In genomic region chr11:71449596-71449995, GRCh38 we compare ENCODE assay signal across 9 cellular contexts. TPM values are rescaled to one million over a fixed set of nuclear protein-coding genes. Genes with fewer than 3 reads are reported as not detected.
A peak's percentile ranks its signal among the peaks of the same experiment; 100 is the strongest.
DNase-seq lines count a peak whose midpoint lies in the region; ATAC-seq, FAIRE-seq and TF ChIP-seq lines count a peak whose summit lies in the region.
"Had no signal": no experiment of that assay in that cellular context is flagged by ENCODE, and none has a peak within 500 bp of the region (broad histone marks: within the 10 kb centered on the region; RNA-seq: fewer than 3 reads in every experiment).

No MANE protein-coding gene starts in this region.

- CTCF ChIA-PET in activated naive CD4-positive, alpha-beta T cell treated with anti-CD3 and anti-CD28 coated beads, Interleukin-2, amount 10 ng/mL, durations not matched to agents 7 days and 5 days (lab: Charles Lee), result no interaction called here
- CTCF ChIA-PET in HepG2 (lab: Yijun Ruan, JAX; ENCODE audit: low intra/inter-chr PET ratio, low total read pairs), result no interaction called here

- H3K36me3 ChIP-seq in adrenal gland (replicated peaks in 1 of 2) (no peaks in the 10 kb centered on the region), HepG2 (replicated peaks in 1 of 2; ENCODE audit: control insufficient read depth in 1 of 2, insufficient read depth in 2 of 2, low read length in 2 of 2) (peaks cover 0 to 22% of the 10 kb centered on the region in 2 experiments; a peak in 4 of 5 replicates), tibial artery (peaks cover 0 to 5% (median 5%) of the 10 kb centered on the region in 3 donors)

- H3K27me3 ChIP-seq in adrenal gland (no peaks in the 10 kb centered on the region), HepG2 (ENCODE audit: control insufficient read depth in 1 of 2, insufficient read depth in 2 of 2, low read length in 2 of 2) (no peaks in the 10 kb centered on the region), tibial artery (no peaks in the 10 kb centered on the region)

- POLR2A ChIA-PET in HepG2 (lab: Yijun Ruan, JAX), result no interaction called here

- DNase-seq in activated naive CD4-positive, alpha-beta T cell treated with anti-CD3 and anti-CD28 coated beads, Interleukin-2, amount 10 ng/mL, durations not matched to agents 7 days and 5 days, result no peak
- no peak for DNase-seq in activated naive CD4-positive, alpha-beta T cell treated with Interleukin-2 at 50 U/mL for 16 hours
- DNase-seq in adrenal gland (peak in 1 of 7 donors; percentile 5), HepG2 (ENCODE audit: low spot score) (no peak), tibial artery (peak; percentile 15 to 16)
- no peak for DNase-seq in stimulated activated naive CD4-positive, alpha-beta T cell (lab: John Stamatoyannopoulos, UW)
- no peak for DNase-seq in activated CD4-positive, alpha-beta T cell treated with anti-CD3 and anti-CD28 coated beads, Interleukin-2, amount 50 U/mL, for 4 hours

- no peaks in the 10 kb centered on the region for H3K9me3 ChIP-seq in adrenal gland (replicated peaks in 1 of 3)
- H3K9me3 ChIP-seq in HepG2 (ENCODE audit: low read length), result no peaks in the 10 kb centered on the region
- H3K9me3 ChIP-seq in tibial artery, result no peaks in the 10 kb centered on the region
- H3K9me3 ChIP-seq: mucosa of descending colon had no signal

- H3K4me1 ChIP-seq in adrenal gland (replicated peaks in 1 of 2), result peaks cover 33 to 56% of the 10 kb centered on the region in 2 donors
- peaks cover 68% of the 10 kb centered on the region for H3K4me1 ChIP-seq in HepG2 (ENCODE audit: insufficient read depth, low read length)
- peaks cover 0 to 44% (median 32%) of the 10 kb centered on the region in 4 donors for H3K4me1 ChIP-seq in tibial artery

- H3K27me3 Mint-ChIP-seq in activated naive CD4-positive, alpha-beta T cell treated with anti-CD3 and anti-CD28 coated beads, Interleukin-2, amount 10 ng/mL, durations not matched to agents 7 days and 5 days, result no peaks in the 10 kb centered on the region

- TF ChIP-seq EP300 in HepG2 (IDR thresholded peaks at IDR 0.05; ENCODE audit: low read depth in 2 of 2, low read length in 2 of 2) (no peak), HepG2 (CRISPR knock-in tag; IDR thresholded peaks at IDR 0.05; ENCODE audit: borderline replicate concordance) (no peak)

- ATAC-seq in HepG2, result no peak
- no peak for ATAC-seq in HG02981 (IDR thresholded peaks at IDR 0.05; ENCODE audit: unreplicated experiment)
- ATAC-seq: mucosa of descending colon had no signal

- H4K20me1 ChIP-seq in HepG2 (ENCODE audit: insufficient read depth, low read length), result peaks cover 18% of the 10 kb centered on the region

- no peak overlapping the region for H2AFZ ChIP-seq in HepG2 (ENCODE audit: low read length)

- in situ Hi-C loops in HepG2 (cut with HindIII; ENCODE audit: extremely low pct_ligation_motif_present, low pct_unique_long_range_greater_than_20kb), result no loop called here

- TF ChIP-seq RAD21 in HepG2 (CRISPR knock-in tag; IDR thresholded peaks at IDR 0.05), result no peak

- peaks cover 66% of the 10 kb centered on the region for H3K4me1 Mint-ChIP-seq in activated naive CD4-positive, alpha-beta T cell treated with anti-CD3 and anti-CD28 coated beads, Interleukin-2, amount 10 ng/mL, durations not matched to agents 7 days and 5 days

- intact Hi-C loops in adrenal gland (cut with DNase I), result no loop called here
- intact Hi-C loops in HepG2 (cut with micrococcal nuclease; ENCODE audit: unreplicated experiment), result no loop called here
- intact Hi-C loops in tibial artery (cut with DNase I; ENCODE audit: low total_unique reads), result no loop called here

- no peak for TF ChIP-seq POLR2A in adrenal gland (IDR thresholded peaks at IDR 0.05)
- no peak for TF ChIP-seq POLR2A in HepG2 (IDR thresholded peaks at IDR 0.05; ENCODE audit: insufficient read depth in 1 of 2, low read depth in 2 of 2, low read length in 2 of 2)

- peaks cover 61% of the 10 kb centered on the region for H3K79me2 ChIP-seq in HepG2 (ENCODE audit: insufficient read depth, low read length)

- TF ChIP-seq CTCF in adrenal gland (IDR thresholded peaks at IDR 0.05) (no peak), HepG2 (CRISPR knock-in tag; IDR thresholded peaks at IDR 0.05) (no peak), tibial artery (IDR thresholded peaks at IDR 0.05) (no peak)

- peak overlapping the region in 1 of 4 donors; percentile 77 for H3K4me3 ChIP-seq in adrenal gland
- peak overlapping the region; percentile 76 to 93 (median 80) for H3K4me3 ChIP-seq in HepG2 (replicated peaks in 1 of 3; ENCODE audit: insufficient read depth in 1 of 3, low read depth in 2 of 3, low read length in 3 of 3)
- peak overlapping the region; percentile 59 to 65 for H3K4me3 ChIP-seq in tibial artery

- 25 to 42% (median 37%) methylated on average over 5 to 6 of the region's 6 CpGs for WGBS in adrenal gland, 4 donors
- 28% methylated on average over 6 of the region's 6 CpGs for WGBS in HepG2 (ENCODE audit: low lambda C conversion rate)

- peak overlapping the region; percentile 78 for H3K9ac ChIP-seq in HepG2 (ENCODE audit: insufficient read depth, low read depth, low read length)

- H3K9me3 Mint-ChIP-seq in activated naive CD4-positive, alpha-beta T cell treated with anti-CD3 and anti-CD28 coated beads, Interleukin-2, amount 10 ng/mL, durations not matched to agents 7 days and 5 days, result peaks cover 13% of the 10 kb centered on the region

- peak overlapping the region in 4 of 5 donors; percentile 61 to 95 (median 84) for H3K27ac ChIP-seq in adrenal gland
- H3K27ac ChIP-seq in HepG2 (ENCODE audit: extremely low read length, insufficient read depth, low read length), result peak overlapping the region; percentile 58
- peak overlapping the region; percentile 74 to 80 for H3K27ac ChIP-seq in tibial artery

- no TSS peak for BruUV-seq in HepG2 (replicated peaks; lab: Mats Ljungman, UMichigan)

- H3K36me3 Mint-ChIP-seq in activated naive CD4-positive, alpha-beta T cell treated with anti-CD3 and anti-CD28 coated beads, Interleukin-2, amount 10 ng/mL, durations not matched to agents 7 days and 5 days, result peaks cover 52% of the 10 kb centered on the region

- peak overlapping the region; percentile 83 for H3K4me3 Mint-ChIP-seq in activated naive CD4-positive, alpha-beta T cell treated with anti-CD3 and anti-CD28 coated beads, Interleukin-2, amount 10 ng/mL, durations not matched to agents 7 days and 5 days

- peak overlapping the region; percentile 79 for H3K4me2 ChIP-seq in HepG2 (ENCODE audit: low read depth, low read length)

- FAIRE-seq in HepG2 (lab: Jason Lieb, UNC), result no peak

- H3K27ac Mint-ChIP-seq in activated naive CD4-positive, alpha-beta T cell treated with anti-CD3 and anti-CD28 coated beads, Interleukin-2, amount 10 ng/mL, durations not matched to agents 7 days and 5 days, result peak overlapping the region; percentile 79

RNA-seq across cellular contexts. Expression of gene DHCR7, which starts 1.4 kb away (rescaled TPM):
- 100 to 1,000 TPM in 3 of 8 donors, 10 to 100 TPM in 5; 53.1 to 904 (median 85.3) TPM for total RNA-seq in adrenal gland
- 100 to 1,000 TPM in 1 of 3 donors, 10 to 100 TPM in 2; 31.8 to 690 (median 56.3) TPM for polyA plus RNA-seq in adrenal gland
- 40.4 and 96.0 TPM in 2 replicates for total RNA-seq in HepG2 (2016; rRNA removed; fragmentation: Illumina TruSeq; extraction: Trizol)
- total RNA-seq in HepG2 (2016; cell fraction: cytosol; rRNA removed; fragmentation: Illumina TruSeq; extraction: Trizol; ENCODE audit: low read depth), result 11.3 and 13.3 TPM in 2 replicates
- 38.3 and 98.7 TPM in 2 replicates for total RNA-seq in HepG2 (2016; cell fraction: insoluble cytoplasmic fraction; rRNA removed; fragmentation: Illumina TruSeq; extraction: Trizol)
- total RNA-seq in HepG2 (2016; cell fraction: membrane; rRNA removed; fragmentation: Illumina TruSeq; extraction: Trizol), result 26.9 and 29.4 TPM in 2 replicates
- total RNA-seq in HepG2 (2016; cell fraction: nucleus; rRNA removed; fragmentation: Illumina TruSeq; extraction: Trizol), result 77.9 and 89.2 TPM in 2 replicates
- 143 and 241 TPM in 2 replicates for polyA plus RNA-seq in HepG2 (2011; rRNA removed)
- 92.8 and 116 TPM in 2 replicates for polyA plus RNA-seq in HepG2 (2011; cell fraction: cytosol; rRNA removed)
- polyA plus RNA-seq in HepG2 (2011; cell fraction: nucleus; rRNA removed), result 82.1 and 131 TPM in 2 replicates
- 315 and 354 TPM in 2 replicates for polyA plus RNA-seq in HepG2 (2012)
- 16.5 and 16.7 TPM in 2 replicates for polyA plus RNA-seq in HepG2 (2016; cell fraction: cytosol; fragmentation: Illumina TruSeq; extraction: Trizol; ENCODE audit: low read depth)
- polyA plus RNA-seq in HepG2 (2016; cell fraction: insoluble cytoplasmic fraction; fragmentation: Illumina TruSeq; extraction: Trizol; ENCODE audit: low read depth), result 50.6 and 73.9 TPM in 2 replicates
- 26.0 and 32.3 TPM in 2 replicates for polyA plus RNA-seq in HepG2 (2016; cell fraction: membrane; fragmentation: Illumina TruSeq; extraction: Trizol; ENCODE audit: low read depth)
- 165 and 172 TPM in 2 replicates for polyA plus RNA-seq in HepG2 (2016; cell fraction: nucleus; fragmentation: Illumina TruSeq; extraction: Trizol; ENCODE audit: insufficient read depth, low read depth)
- polyA minus RNA-seq in HepG2 (2011; rRNA and poly(A)+ RNA removed; ENCODE audit: low replicate concordance), result 160 and 313 TPM in 2 replicates
- 161 and 251 TPM in 2 replicates for polyA minus RNA-seq in HepG2 (2011; cell fraction: cytosol; rRNA and poly(A)+ RNA removed)
- 34.2 and 48.4 TPM in 2 replicates for polyA minus RNA-seq in HepG2 (2011; cell fraction: nucleus; rRNA and poly(A)+ RNA removed)

RNA-seq across cellular contexts. Expression of gene NADSYN1, which starts 3.4 kb away (rescaled TPM):
- total RNA-seq in adrenal gland, result 10 to 100 TPM; 42.2 to 77.4 (median 55.9) TPM
- 100 to 1,000 TPM in 2 of 3 donors, 10 to 100 TPM in 1; 37.1 to 128 (median 114) TPM for polyA plus RNA-seq in adrenal gland
- 27.1 and 35.7 TPM in 2 replicates for total RNA-seq in HepG2 (2016; rRNA removed; fragmentation: Illumina TruSeq; extraction: Trizol)
- total RNA-seq in HepG2 (2016; cell fraction: cytosol; rRNA removed; fragmentation: Illumina TruSeq; extraction: Trizol; ENCODE audit: low read depth), result 8.5 and 12.4 TPM in 2 replicates
- total RNA-seq in HepG2 (2016; cell fraction: insoluble cytoplasmic fraction; rRNA removed; fragmentation: Illumina TruSeq; extraction: Trizol), result 24.1 and 36.5 TPM in 2 replicates
- 13.6 and 14.7 TPM in 2 replicates for total RNA-seq in HepG2 (2016; cell fraction: membrane; rRNA removed; fragmentation: Illumina TruSeq; extraction: Trizol)
- 51.5 and 52.3 TPM in 2 replicates for total RNA-seq in HepG2 (2016; cell fraction: nucleus; rRNA removed; fragmentation: Illumina TruSeq; extraction: Trizol)
- 51.5 and 63.4 TPM in 2 replicates for polyA plus RNA-seq in HepG2 (2011; rRNA removed)
- 35.3 and 38.4 TPM in 2 replicates for polyA plus RNA-seq in HepG2 (2011; cell fraction: cytosol; rRNA removed)
- 278 and 289 TPM in 2 replicates for polyA plus RNA-seq in HepG2 (2011; cell fraction: nucleus; rRNA removed)
- polyA plus RNA-seq in HepG2 (2012), result 36.9 and 39.9 TPM in 2 replicates
- 8.2 and 8.4 TPM in 2 replicates for polyA plus RNA-seq in HepG2 (2016; cell fraction: cytosol; fragmentation: Illumina TruSeq; extraction: Trizol; ENCODE audit: low read depth)
- polyA plus RNA-seq in HepG2 (2016; cell fraction: insoluble cytoplasmic fraction; fragmentation: Illumina TruSeq; extraction: Trizol; ENCODE audit: low read depth), result 21.4 and 22.2 TPM in 2 replicates
- 8.4 and 8.9 TPM in 2 replicates for polyA plus RNA-seq in HepG2 (2016; cell fraction: membrane; fragmentation: Illumina TruSeq; extraction: Trizol; ENCODE audit: low read depth)
- 95.9 and 99.0 TPM in 2 replicates for polyA plus RNA-seq in HepG2 (2016; cell fraction: nucleus; fragmentation: Illumina TruSeq; extraction: Trizol; ENCODE audit: insufficient read depth, low read depth)
- 80.9 and 97.1 TPM in 2 replicates for polyA minus RNA-seq in HepG2 (2011; rRNA and poly(A)+ RNA removed; ENCODE audit: low replicate concordance)
- 17.1 and 19.6 TPM in 2 replicates for polyA minus RNA-seq in HepG2 (2011; cell fraction: cytosol; rRNA and poly(A)+ RNA removed)
- polyA minus RNA-seq in HepG2 (2011; cell fraction: nucleus; rRNA and poly(A)+ RNA removed), result 117 and 142 TPM in 2 replicates

Comparison
In these comparisons a context has a peak if more than half of its experiments do, and no peak if none do; other contexts are left out.
1. DNase-seq: peak in tibial artery (2 of 2); none in activated naive CD4-positive, alpha-beta T cell treated with anti-CD3 and anti-CD28 coated beads, Interleukin-2, amount 10 ng/mL, durations not matched to agents 7 days and 5 days (single experiment), activated naive CD4-positive, alpha-beta T cell treated with Interleukin-2 at 50 U/mL for 16 hours (single experiment), HepG2 (single experiment), stimulated activated naive CD4-positive, alpha-beta T cell (0 of 6) and activated CD4-positive, alpha-beta T cell treated with anti-CD3 and anti-CD28 coated beads, Interleukin-2, amount 50 U/mL, for 4 hours (0 of 2).
2. Peak in every context shown above with its lines, with median percentiles within 50 percentile points of each other: H3K27ac ChIP-seq.